ENCODE assay signal across 11 cellular contexts in the genomic region with DNA sequence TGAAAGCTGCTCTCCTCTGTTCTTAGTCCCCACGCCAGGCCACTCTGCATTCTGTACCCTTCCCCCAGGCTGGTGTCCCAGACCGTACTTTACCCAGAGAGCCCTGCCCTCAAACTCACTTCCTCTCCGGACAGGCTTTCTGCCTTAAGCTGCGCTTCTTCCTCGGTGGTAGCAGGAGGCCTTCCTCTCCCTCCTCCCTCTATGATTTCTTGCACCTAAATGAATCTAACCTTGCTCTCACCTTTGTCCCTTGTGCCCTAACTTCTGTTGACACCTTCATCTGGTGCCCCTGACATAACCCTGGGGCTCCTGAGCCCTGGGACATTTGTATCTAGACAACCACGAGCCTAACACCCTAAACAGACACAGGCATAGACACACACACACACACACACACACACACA. TPM values are rescaled to one million over a fixed set of nuclear protein-coding genes. Genes with fewer than 3 reads are reported as not detected.
DNase-seq lines count a peak whose midpoint lies in the region; ATAC-seq and TF ChIP-seq lines count a peak whose summit lies in the region.
"Had no signal": no experiment of that assay in that cellular context is flagged by ENCODE, and none has a peak within 500 bp of the region (broad histone marks: within the 10 kb centered on the region; RNA-seq: fewer than 3 reads in every experiment).

No MANE protein-coding gene starts in this region.

- intact Hi-C loops in ascending aorta (cut with DNase I), result no loop called here

- no peaks in the 10 kb centered on the region for H3K4me1 ChIP-seq in ascending aorta

- H3K27ac Mint-ChIP-seq in IgD-negative memory B cell (peak overlapping the region; percentile 73 to 95 (median 94)), naive B cell (peak overlapping the region; percentile 84 to 96 (median 94))

- H3K36me3 Mint-ChIP-seq in IgD-negative memory B cell, result peaks cover 4% of the 10 kb centered on the region
- peaks cover 1 to 10% of the 10 kb centered on the region in 2 donors for H3K36me3 Mint-ChIP-seq in naive B cell

- H3K27ac ChIP-seq in brain microvascular endothelial cell (no peak overlapping the region), ascending aorta (no peak overlapping the region)

- H3K27me3 Mint-ChIP-seq in IgD-negative memory B cell (no peaks in the 10 kb centered on the region), naive B cell (no peaks in the 10 kb centered on the region)

- peak; percentile 53 to 61 for ATAC-seq in naive B cell (ENCODE audit: low read depth in 2 of 2)
- no peak for ATAC-seq in HG03469 (IDR thresholded peaks at IDR 0.05; ENCODE audit: unreplicated experiment)
- ATAC-seq in GM21367 (IDR thresholded peaks at IDR 0.05; ENCODE audit: unreplicated experiment), result no peak

- in situ Hi-C loops in brain microvascular endothelial cell (cut with HindIII; ENCODE audit: low pct_ligation_motif_present, low sequenced_read_pairs), result no loop called here

- H3K4me3 Mint-ChIP-seq in IgD-negative memory B cell (peak overlapping the region; percentile 78 to 93 (median 88)), naive B cell (peak overlapping the region; percentile 82 to 98 (median 90))

- DNase-seq in activated effector memory CD4-positive, alpha-beta T cell treated with Interleukin-2 at 50 U/mL for 16 hours, result peak; percentile 45
- DNase-seq in naive B cell, result peak; percentile 61
- no peak for DNase-seq in brain microvascular endothelial cell
- DNase-seq in ascending aorta (ENCODE audit: low spot score in 2 of 2), result no peak
- DNase-seq: glutamatergic neuron, posterior cingulate gyrus had no signal

- H3K27me3 ChIP-seq in brain microvascular endothelial cell (replicated peaks), result peaks cover 3% of the 10 kb centered on the region
- no peaks in the 10 kb centered on the region for H3K27me3 ChIP-seq in ascending aorta

- no peaks in the 10 kb centered on the region for H3K9me3 ChIP-seq in ascending aorta

- H3K36me3 ChIP-seq in brain microvascular endothelial cell (replicated peaks) (no peaks in the 10 kb centered on the region), ascending aorta (no peaks in the 10 kb centered on the region)

- H3K4me1 Mint-ChIP-seq in IgD-negative memory B cell (peaks cover 34 to 57% (median 37%) of the 10 kb centered on the region in 3 donors), naive B cell (peaks cover 51 to 70% (median 69%) of the 10 kb centered on the region in 3 donors)

- no peak for TF ChIP-seq CTCF in brain microvascular endothelial cell (IDR thresholded peaks at IDR 0.05; ENCODE audit: low read depth, low read length, missing control alignments)
- no peak for TF ChIP-seq CTCF in ascending aorta (IDR thresholded peaks at IDR 0.05)

- H3K4me3 ChIP-seq in GM08714 (ENCODE audit: low read length) (peak overlapping the region; percentile 17; the same call in 1 of the 2 replicates), brain microvascular endothelial cell (ENCODE audit: low read depth, low read length) (no peak overlapping the region), ascending aorta (no peak overlapping the region)

- H3K9me3 Mint-ChIP-seq in IgD-negative memory B cell, result no peaks in the 10 kb centered on the region
- no peaks in the 10 kb centered on the region for H3K9me3 Mint-ChIP-seq in naive B cell

RNA-seq across cellular contexts. Expression of gene CEACAM21, which starts 29.6 kb away (rescaled TPM):
- polyA plus RNA-seq in IgD-negative memory B cell (30.8 TPM), naive B cell (ENCODE audit: low read depth in 6 of 6) (10 to 100 TPM in 5 of 6 donors, 1 to 10 TPM in 1; 7.1 to 57.2 (median 20.0) TPM)
- not detected for total RNA-seq in ascending aorta
- total RNA-seq: RPMI7951 had no signal

Comparison
In these comparisons a context has a peak if more than half of its experiments do, and no peak if none do; other contexts are left out.
1. DNase-seq: peak in activated effector memory CD4-positive, alpha-beta T cell treated with Interleukin-2 at 50 U/mL for 16 hours (single experiment) and naive B cell (single experiment); none in brain microvascular endothelial cell (single experiment) and ascending aorta (0 of 2).
2. ATAC-seq: peak in naive B cell (2 of 2); none in HG03469 (single experiment) and GM21367 (single experiment).